In genomic region chr4:153523941-153524386, GRCh38 we compare ENCODE assay signal across 11 cellular contexts. TPM values are rescaled to one million over a fixed set of nuclear protein-coding genes. Genes with fewer than 3 reads are reported as not detected.
A peak's percentile ranks its signal among the peaks of the same experiment; 100 is the strongest.
DNase-seq lines count a peak whose midpoint lies in the region; ATAC-seq and TF ChIP-seq lines count a peak whose summit lies in the region.
"Had no signal": no experiment of that assay in that cellular context is flagged by ENCODE, and none has a peak within 500 bp of the region (broad histone marks: within the 10 kb centered on the region; RNA-seq: fewer than 3 reads in every experiment).

No MANE protein-coding gene starts in this region.

- H3K27ac ChIP-seq in SU-DHL-6 (ENCODE audit: low read depth, low read length): peak overlapping the region; percentile 74
- H3K27ac ChIP-seq: vagina had no signal

- no peaks in the 10 kb centered on the region for H3K27me3 Mint-ChIP-seq in activated CD8-positive, alpha-beta memory T cell treated with anti-CD3 and anti-CD28 coated beads, Interleukin-2, amount 10 ng/mL, durations not matched to agents 7 days and 5 days
- H3K27me3 Mint-ChIP-seq in endothelial cell (ENCODE audit: unreplicated experiment): no peaks in the 10 kb centered on the region

- H3K4me1 ChIP-seq in mucosa of descending colon (ENCODE audit: low read depth): peaks cover 17% of the 10 kb centered on the region

- no peak overlapping the region for H3K4me3 ChIP-seq in SU-DHL-6 (ENCODE audit: insufficient read depth, low read length, poor library complexity, severe bottlenecking)
- no peak overlapping the region for H3K4me3 ChIP-seq in mucosa of descending colon
- H3K4me3 ChIP-seq: vagina had no signal

- peak overlapping the region; percentile 56 for H3K4me2 ChIP-seq in SU-DHL-6 (ENCODE audit: low read depth, low read length, poor library complexity, severe bottlenecking)

- H3K79me2 ChIP-seq in SU-DHL-6 (ENCODE audit: insufficient read depth, low read length): peaks cover 100% of the 10 kb centered on the region

- no peak for TF ChIP-seq CTCF in SU-DHL-6 (IDR thresholded peaks at IDR 0.05; ENCODE audit: insufficient read depth, low read length, poor library complexity, severe bottlenecking)
- TF ChIP-seq CTCF in endothelial cell (IDR thresholded peaks at IDR 0.05; ENCODE audit: unreplicated experiment): no peak
- TF ChIP-seq CTCF in mucosa of descending colon (IDR thresholded peaks at IDR 0.05): no peak

- peak overlapping the region; percentile 93 for H3K27ac Mint-ChIP-seq in activated CD8-positive, alpha-beta memory T cell treated with anti-CD3 and anti-CD28 coated beads, Interleukin-2, amount 10 ng/mL, durations not matched to agents 7 days and 5 days
- no peak overlapping the region for H3K27ac Mint-ChIP-seq in endothelial cell (ENCODE audit: unreplicated experiment)
- H3K27ac Mint-ChIP-seq in stimulated activated effector memory CD8-positive, alpha-beta T cell treated with anti-CD3 and anti-CD28 coated beads, Interleukin-12 subunit alpha, Interleukin-12 subunit beta, amount 100 ng/mL, for 72 hours: peak overlapping the region; percentile 94

- peaks cover 2% of the 10 kb centered on the region for H3K9me3 Mint-ChIP-seq in activated CD8-positive, alpha-beta memory T cell treated with anti-CD3 and anti-CD28 coated beads, Interleukin-2, amount 10 ng/mL, durations not matched to agents 7 days and 5 days (ENCODE audit: low read depth)
- H3K9me3 Mint-ChIP-seq in endothelial cell (ENCODE audit: unreplicated experiment): no peaks in the 10 kb centered on the region
- no peaks in the 10 kb centered on the region for H3K9me3 Mint-ChIP-seq in stimulated activated effector memory CD8-positive, alpha-beta T cell treated with anti-CD3 and anti-CD28 coated beads, Interleukin-12 subunit alpha, Interleukin-12 subunit beta, amount 100 ng/mL, for 72 hours

- H3K9me2 ChIP-seq in SU-DHL-6 (replicated peaks; ENCODE audit: insufficient read depth, low read length): no peaks in the 10 kb centered on the region

- peaks cover 92% of the 10 kb centered on the region for H3K4me1 Mint-ChIP-seq in activated CD8-positive, alpha-beta memory T cell treated with anti-CD3 and anti-CD28 coated beads, Interleukin-2, amount 10 ng/mL, durations not matched to agents 7 days and 5 days
- H3K4me1 Mint-ChIP-seq in endothelial cell (ENCODE audit: unreplicated experiment): peaks cover 45% of the 10 kb centered on the region
- H3K4me1 Mint-ChIP-seq in stimulated activated effector memory CD8-positive, alpha-beta T cell treated with anti-CD3 and anti-CD28 coated beads, Interleukin-12 subunit alpha, Interleukin-12 subunit beta, amount 100 ng/mL, for 72 hours: peaks cover 93% of the 10 kb centered on the region

- DNase-seq in activated CD8-positive, alpha-beta memory T cell treated with anti-CD3 and anti-CD28 coated beads, Interleukin-2, amount 10 ng/mL, durations not matched to agents 7 days and 5 days: no peak
- no peak for DNase-seq in activated CD8-positive, alpha-beta memory T cell treated with anti-CD3 and anti-CD28 coated beads, Interleukin-2, amount 50 U/mL, for 48 hours
- DNase-seq in endothelial cell (ENCODE audit: low spot score) (no peak), mucosa of descending colon (no peak)
- no peak for DNase-seq in stimulated activated effector memory CD8-positive, alpha-beta T cell treated with anti-CD3 and anti-CD28 coated beads, Interleukin-12 subunit alpha, Interleukin-12 subunit beta, amount 100 ng/mL, for 72 hours (ENCODE audit: low spot score in 2 of 2)
- DNase-seq in effector CD8-positive, alpha-beta T cell (lab: John Stamatoyannopoulos, UW): no peak
- DNase-seq: NCI-H146, occipital lobe had no signal

- peaks cover 20% of the 10 kb centered on the region for H3K36me3 Mint-ChIP-seq in activated CD8-positive, alpha-beta memory T cell treated with anti-CD3 and anti-CD28 coated beads, Interleukin-2, amount 10 ng/mL, durations not matched to agents 7 days and 5 days
- peaks cover 5% of the 10 kb centered on the region for H3K36me3 Mint-ChIP-seq in endothelial cell (ENCODE audit: low read depth, unreplicated experiment)
- H3K36me3 Mint-ChIP-seq in stimulated activated effector memory CD8-positive, alpha-beta T cell treated with anti-CD3 and anti-CD28 coated beads, Interleukin-12 subunit alpha, Interleukin-12 subunit beta, amount 100 ng/mL, for 72 hours: peaks cover 31% of the 10 kb centered on the region

- no peak overlapping the region for H3K9ac ChIP-seq in SU-DHL-6 (ENCODE audit: low read length)

- H3K4me3 Mint-ChIP-seq in activated CD8-positive, alpha-beta memory T cell treated with anti-CD3 and anti-CD28 coated beads, Interleukin-2, amount 10 ng/mL, durations not matched to agents 7 days and 5 days: no peak overlapping the region
- H3K4me3 Mint-ChIP-seq in endothelial cell (ENCODE audit: unreplicated experiment): peak overlapping the region; percentile 15
- H3K4me3 Mint-ChIP-seq in stimulated activated effector memory CD8-positive, alpha-beta T cell treated with anti-CD3 and anti-CD28 coated beads, Interleukin-12 subunit alpha, Interleukin-12 subunit beta, amount 100 ng/mL, for 72 hours: peak overlapping the region; percentile 73

- CTCF ChIA-PET in activated CD8-positive, alpha-beta memory T cell treated with anti-CD3 and anti-CD28 coated beads, Interleukin-2, amount 10 ng/mL, durations not matched to agents 7 days and 5 days (lab: Charles Lee): interaction anchor here (1.2 to 3.3 kb wide), 4 partner anchors 17 to 85 kb away, joined by 4 to 13 read pairs (median 8); partner anchors contain the start of gene TMEM131L

- H3K36me3 ChIP-seq in SU-DHL-6 (ENCODE audit: low read length) (peaks cover 11% of the 10 kb centered on the region), mucosa of descending colon (ENCODE audit: low read depth) (no peaks in the 10 kb centered on the region)
- H3K36me3 ChIP-seq: vagina had no signal

- H2AFZ ChIP-seq in SU-DHL-6 (ENCODE audit: low read depth, low read length, severe bottlenecking): no peak overlapping the region

- no peak for ATAC-seq in activated CD8-positive, alpha-beta memory T cell treated with anti-CD3 and anti-CD28 coated beads, Interleukin-2, amount 10 ng/mL, durations not matched to agents 7 days and 5 days
- ATAC-seq in stimulated activated effector memory CD8-positive, alpha-beta T cell treated with anti-CD3 and anti-CD28 coated beads, Interleukin-12 subunit alpha, Interleukin-12 subunit beta, amount 100 ng/mL, for 72 hours: no peak
- ATAC-seq in HG02610 (IDR thresholded peaks at IDR 0.05; ENCODE audit: unreplicated experiment) (no peak), mucosa of descending colon (no peak)

- H3F3A ChIP-seq in SU-DHL-6 (ENCODE audit: insufficient read depth): peaks cover 68% of the 10 kb centered on the region

- no peaks in the 10 kb centered on the region for H3K27me3 ChIP-seq in SU-DHL-6 (ENCODE audit: low read length)
- H3K27me3 ChIP-seq: vagina had no signal

- intact Hi-C loops in mucosa of descending colon (cut with DNase I, micrococcal nuclease): no loop called here

- H3K9me3 ChIP-seq in SU-DHL-6 (ENCODE audit: insufficient read depth, low read length) (no peaks in the 10 kb centered on the region), mucosa of descending colon (no peaks in the 10 kb centered on the region)
- H3K9me3 ChIP-seq: vagina had no signal

- peaks cover 25% of the 10 kb centered on the region; the same call in 1 of the 2 replicates for H4K20me1 ChIP-seq in SU-DHL-6 (ENCODE audit: low read depth, low read length)

RNA-seq across cellular contexts. Expression of gene TMEM131L, which starts 57.8 kb away (rescaled TPM):
- total RNA-seq in activated CD8-positive, alpha-beta memory T cell treated with anti-CD3 and anti-CD28 coated beads, Interleukin-2, amount 10 ng/mL, durations not matched to agents 7 days and 5 days: 10 to 100 TPM; 29.2 to 34.0 TPM
- total RNA-seq in endothelial cell (ENCODE audit: unreplicated experiment): 29.8 TPM
- total RNA-seq in mucosa of descending colon: 1 to 10 TPM; 5.9 to 9.8 (median 6.7) TPM
